16 cellular contexts compared by ENCODE assay signal in the genomic region with DNA sequence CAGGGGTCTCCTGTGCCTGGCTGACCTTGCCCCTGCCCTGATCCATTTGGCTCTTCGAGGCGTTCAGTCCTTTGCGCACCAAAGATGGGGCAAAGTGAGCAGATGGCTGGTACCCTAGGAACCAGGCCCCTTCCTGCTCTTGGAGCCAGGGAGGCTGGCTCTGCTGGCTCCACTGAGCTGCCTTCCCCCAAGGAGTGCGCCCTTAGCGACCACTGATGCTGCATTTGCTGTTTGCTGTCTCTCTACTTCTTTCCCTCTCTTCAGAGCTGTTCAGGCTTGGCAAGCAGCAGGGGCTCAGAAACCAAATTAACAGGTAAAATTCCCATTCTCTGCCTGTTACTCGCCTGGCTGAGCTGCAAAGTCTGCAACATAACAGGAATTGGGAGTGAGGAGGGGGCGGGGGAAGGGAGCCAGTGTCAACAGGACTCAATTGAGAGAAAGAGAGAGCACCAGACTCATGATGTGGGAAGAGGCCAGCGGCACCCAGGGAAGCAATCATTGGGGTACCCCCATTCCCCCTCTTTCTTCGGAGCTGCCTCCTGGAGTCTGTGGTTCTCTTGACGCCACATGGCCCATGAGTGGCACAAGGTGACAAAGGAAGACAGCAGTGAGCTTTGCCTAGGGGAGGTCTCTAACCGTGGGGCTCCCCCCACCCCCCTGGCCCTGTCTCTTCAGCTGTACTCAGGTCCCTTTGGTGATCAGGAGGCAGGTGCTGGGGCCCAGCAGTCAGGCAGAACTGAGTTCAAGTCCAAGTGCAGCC.
"Had no signal": no experiment of that assay in that cellular context is flagged by ENCODE, and none has a peak within 500 bp of the region (broad histone marks: within the 10 kb centered on the region; RNA-seq: fewer than 3 reads in every experiment).

No MANE protein-coding gene starts in this region.

- H3K36me3 ChIP-seq: brain microvascular endothelial cell, spleen, upper lobe of left lung had no signal

- ATAC-seq: foreskin keratinocyte; left colon; mucosa of descending colon; naive thymus-derived CD4-positive, alpha-beta T cell had no signal

- H3K4me1 ChIP-seq: foreskin keratinocyte, testis, upper lobe of left lung had no signal

- H3K4me3 Mint-ChIP-seq: activated CD4-positive, alpha-beta T cell treated with anti-CD3 and anti-CD28 coated beads, Interleukin-2, amount 10 ng/mL, durations not matched to agents 7 days and 5 days; activated naive CD8-positive, alpha-beta T cell treated with anti-CD3 and anti-CD28 coated beads for 36 hours; naive thymus-derived CD4-positive, alpha-beta T cell had no signal

- H3K27me3 Mint-ChIP-seq: activated naive CD8-positive, alpha-beta T cell treated with anti-CD3 and anti-CD28 coated beads for 36 hours had no signal

- H3K27me3 ChIP-seq: sigmoid colon, spleen, stomach, testis, upper lobe of left lung had no signal

- H3K27ac Mint-ChIP-seq: activated CD4-positive, alpha-beta T cell treated with anti-CD3 and anti-CD28 coated beads, Interleukin-2, amount 10 ng/mL, durations not matched to agents 7 days and 5 days; activated naive CD8-positive, alpha-beta T cell treated with anti-CD3 and anti-CD28 coated beads for 36 hours had no signal

- DNase-seq: activated CD4-positive, alpha-beta T cell treated with anti-CD3 and anti-CD28 coated beads, Interleukin-2, amount 10 ng/mL, durations not matched to agents 7 days and 5 days; activated CD8-positive, alpha-beta memory T cell treated with anti-CD3 and anti-CD28 coated beads, Interleukin-2, amount 50 U/mL, for 48 hours; activated naive CD8-positive, alpha-beta T cell treated with anti-CD3 and anti-CD28 coated beads for 36 hours; amygdala; brain microvascular endothelial cell; cerebellar nuclear complex; effector CD8-positive, alpha-beta T cell; foreskin keratinocyte; left colon; mucosa of descending colon; naive thymus-derived CD4-positive, alpha-beta T cell; sigmoid colon; spleen; stomach; testis; upper lobe of left lung had no signal

- H3K4me3 ChIP-seq: mucosa of descending colon, sigmoid colon, spleen, stomach, testis, upper lobe of left lung had no signal

- H3K4me1 Mint-ChIP-seq: activated CD4-positive, alpha-beta T cell treated with anti-CD3 and anti-CD28 coated beads, Interleukin-2, amount 10 ng/mL, durations not matched to agents 7 days and 5 days; activated naive CD8-positive, alpha-beta T cell treated with anti-CD3 and anti-CD28 coated beads for 36 hours had no signal

- H3K9me3 ChIP-seq: sigmoid colon, testis had no signal

- H3K27ac ChIP-seq: brain microvascular endothelial cell, foreskin keratinocyte, sigmoid colon, spleen, stomach, testis had no signal
